ENCODE assay signal across 8 cellular contexts in genomic region chr2:203484266-203485112, GRCh38. TPM values are rescaled to one million over a fixed set of nuclear protein-coding genes. Genes with fewer than 3 reads are reported as not detected.
A peak's percentile ranks its signal among the peaks of the same experiment; 100 is the strongest.
DNase-seq lines count a peak whose midpoint lies in the region; ATAC-seq lines count a peak whose summit lies in the region.

No MANE protein-coding gene starts in this region.

- peak; percentile 76 for ATAC-seq in HG02885 (IDR thresholded peaks at IDR 0.05; ENCODE audit: poor library complexity, unreplicated experiment)

- DNase-seq in NCI-H510A treated with DMSO at 0.1 percent for 48 hours (lab: John Stamatoyannopoulos, UW) (peak; percentile 10), NCI-H510A (lab: John Stamatoyannopoulos, UW) (no peak), SK-N-DZ (ENCODE audit: low spot score) (peak; percentile 23), iPS DF 19.7 (ENCODE audit: low read depth, low spot score) (peak; percentile 42), ecto neural progenitor cell (ENCODE audit: low spot score) (no peak)
- peak; percentile 6 for DNase-seq in activated naive CD8-positive, alpha-beta T cell treated with anti-CD3 and anti-CD28 coated beads, Interleukin-2, amount 50 U/mL, for 16 hours (ENCODE audit: low read depth, low spot score)
- peak; percentile 19 to 41 for DNase-seq in stimulated activated CD4-positive, alpha-beta T cell treated with anti-CD3 and anti-CD28 coated beads, Interleukin-4, amount 100 ng/mL, for 4 hours

RNA-seq across cellular contexts. Expression of gene RAPH1, which starts 50.6 kb away (rescaled TPM):
- 7.7 and 9.2 TPM in 2 replicates for polyA plus RNA-seq in SK-N-DZ (2014; cell fraction: cytosol; rRNA removed)
- 6.4 and 11.2 TPM in 2 replicates for polyA plus RNA-seq in SK-N-DZ (2014; cell fraction: nucleus; rRNA removed)

Comparison
In these comparisons a context has a peak if more than half of its experiments do, and no peak if none do; other contexts are left out.
1. DNase-seq: peak in NCI-H510A treated with DMSO at 0.1 percent for 48 hours (single experiment), SK-N-DZ (single experiment), activated naive CD8-positive, alpha-beta T cell treated with anti-CD3 and anti-CD28 coated beads, Interleukin-2, amount 50 U/mL, for 16 hours (single experiment), iPS DF 19.7 (single experiment) and stimulated activated CD4-positive, alpha-beta T cell treated with anti-CD3 and anti-CD28 coated beads, Interleukin-4, amount 100 ng/mL, for 4 hours (2 of 2); none in NCI-H510A (single experiment) and ecto neural progenitor cell (single experiment).